Comparison of ENCODE assay signal across 1 cellular context in the genomic region with DNA sequence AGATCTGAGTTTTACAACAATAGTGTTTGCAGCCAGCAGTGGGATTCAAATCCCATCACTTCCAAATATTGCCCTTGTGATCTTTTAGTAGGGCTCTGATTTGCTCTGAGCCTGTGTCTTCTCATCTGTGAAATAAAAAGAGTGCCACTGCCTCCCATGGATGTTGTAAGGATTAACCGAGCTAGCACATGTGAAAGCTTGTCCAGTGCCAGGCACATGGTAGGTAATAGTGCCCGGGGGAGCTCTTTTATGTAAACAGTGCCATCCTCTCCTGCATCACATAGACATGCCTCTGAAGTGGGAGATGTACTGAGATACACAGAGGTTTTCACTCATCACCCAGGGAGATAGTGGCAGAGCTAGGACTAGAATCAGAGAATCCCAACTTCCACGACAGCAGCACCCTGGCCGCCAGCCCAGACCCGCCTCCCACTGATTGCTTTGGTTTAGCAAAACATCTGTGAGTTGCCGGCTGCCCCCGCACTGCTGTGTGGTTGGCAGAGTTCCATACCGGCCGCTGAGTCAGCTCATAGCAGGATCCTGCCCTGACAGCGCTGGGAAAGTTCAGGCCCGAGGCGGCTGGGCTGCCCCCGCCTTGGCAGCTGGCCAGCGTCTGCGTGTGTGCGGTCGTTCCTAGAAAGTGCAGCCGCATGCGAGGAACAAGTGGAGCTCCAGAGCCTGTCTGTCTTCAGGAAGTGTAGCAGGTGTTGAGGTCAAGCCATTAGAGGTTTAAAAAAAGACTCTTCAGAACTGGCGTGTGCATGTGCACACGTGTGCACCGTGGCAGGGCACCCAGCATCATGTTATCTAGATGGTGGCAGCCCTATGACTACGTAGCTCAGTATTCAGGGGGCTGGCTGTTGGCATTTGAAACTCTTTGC.
TF ChIP-seq lines count a peak whose summit lies in the region.

No MANE protein-coding gene starts in this region.

TF ChIP-seq in K562, 482 proteins besides CTCF, POLR2A, EP300 and RAD21 (continued from another document and continues in another):
- TF ChIP-seq, protein P1, sequence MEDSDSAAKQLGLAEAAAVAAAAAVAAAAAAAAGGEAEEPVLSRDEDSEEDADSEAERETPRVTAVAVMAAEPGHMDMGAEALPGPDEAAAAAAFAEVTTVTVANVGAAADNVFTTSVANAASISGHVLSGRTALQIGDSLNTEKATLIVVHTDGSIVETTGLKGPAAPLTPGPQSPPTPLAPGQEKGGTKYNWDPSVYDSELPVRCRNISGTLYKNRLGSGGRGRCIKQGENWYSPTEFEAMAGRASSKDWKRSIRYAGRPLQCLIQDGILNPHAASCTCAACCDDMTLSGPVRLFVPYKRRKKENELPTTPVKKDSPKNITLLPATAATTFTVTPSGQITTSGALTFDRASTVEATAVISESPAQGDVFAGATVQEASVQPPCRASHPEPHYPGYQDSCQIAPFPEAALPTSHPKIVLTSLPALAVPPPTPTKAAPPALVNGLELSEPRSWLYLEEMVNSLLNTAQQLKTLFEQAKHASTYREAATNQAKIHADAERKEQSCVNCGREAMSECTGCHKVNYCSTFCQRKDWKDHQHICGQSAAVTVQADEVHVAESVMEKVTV (CRISPR knock-in tag; IDR thresholded peaks at IDR 0.05), result no peak
- TF ChIP-seq ELF4 (CRISPR knock-in tag; IDR thresholded peaks at IDR 0.05) (no peak), SMARCB1 (IDR thresholded peaks at IDR 0.05; ENCODE audit: insufficient read length, low read depth) (no peak), CC2D1A (IDR thresholded peaks at IDR 0.05) (peak; percentile 98; the same call in 1 of the 2 replicates), LEF1 (IDR thresholded peaks at IDR 0.05) (peak; percentile 96), ZNF586 (CRISPR knock-in tag; conservative IDR thresholded peaks at IDR 0.05) (no peak), HDAC6 (IDR thresholded peaks at IDR 0.05; ENCODE audit: low read depth, low read length) (no peak), CEBPB (tag; IDR thresholded peaks at IDR 0.05) (no peak), SIN3A (IDR thresholded peaks at IDR 0.05; ENCODE audit: borderline replicate concordance in 2 of 2, control insufficient read depth in 1 of 2, low read depth in 2 of 2, low read length in 2 of 2) (peak; percentile 60 to 97), DPF2 (IDR thresholded peaks at IDR 0.05) (peak; percentile 97), PHF20 (IDR thresholded peaks at IDR 0.05; ENCODE audit: partially characterized antibody) (peak; percentile 75), BCL6 (CRISPR knock-in tag; IDR thresholded peaks at IDR 0.05) (peak; percentile 100), TAF9B (IDR thresholded peaks at IDR 0.05; ENCODE audit: partially characterized antibody) (peak; percentile 100), GABPA (tag; conservative IDR thresholded peaks at IDR 0.05; ENCODE audit: low read depth) (peak; percentile 68), ZNF75A (CRISPR knock-in tag; IDR thresholded peaks at IDR 0.05) (no peak), CBX1 (IDR thresholded peaks at IDR 0.05; ENCODE audit: low read depth) (peak; percentile 68; the same call in 1 of the 2 replicates), TBL1XR1 (IDR thresholded peaks at IDR 0.05; ENCODE audit: low read length in 2 of 2) (peak; percentile 97 to 100; a peak in 3 of 4 replicates), HDGF (IDR thresholded peaks at IDR 0.05) (no peak), PCBP2 (IDR thresholded peaks at IDR 0.05; ENCODE audit: low read depth, low read length, poor library complexity, severe bottlenecking) (no peak)
- TF ChIP-seq, protein P2, sequence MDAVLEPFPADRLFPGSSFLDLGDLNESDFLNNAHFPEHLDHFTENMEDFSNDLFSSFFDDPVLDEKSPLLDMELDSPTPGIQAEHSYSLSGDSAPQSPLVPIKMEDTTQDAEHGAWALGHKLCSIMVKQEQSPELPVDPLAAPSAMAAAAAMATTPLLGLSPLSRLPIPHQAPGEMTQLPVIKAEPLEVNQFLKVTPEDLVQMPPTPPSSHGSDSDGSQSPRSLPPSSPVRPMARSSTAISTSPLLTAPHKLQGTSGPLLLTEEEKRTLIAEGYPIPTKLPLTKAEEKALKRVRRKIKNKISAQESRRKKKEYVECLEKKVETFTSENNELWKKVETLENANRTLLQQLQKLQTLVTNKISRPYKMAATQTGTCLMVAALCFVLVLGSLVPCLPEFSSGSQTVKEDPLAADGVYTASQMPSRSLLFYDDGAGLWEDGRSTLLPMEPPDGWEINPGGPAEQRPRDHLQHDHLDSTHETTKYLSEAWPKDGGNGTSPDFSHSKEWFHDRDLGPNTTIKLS (IDR thresholded peaks at IDR 0.05; ENCODE audit: borderline replicate concordance, low read depth), result peak; percentile 88
- TF ChIP-seq, protein P3, sequence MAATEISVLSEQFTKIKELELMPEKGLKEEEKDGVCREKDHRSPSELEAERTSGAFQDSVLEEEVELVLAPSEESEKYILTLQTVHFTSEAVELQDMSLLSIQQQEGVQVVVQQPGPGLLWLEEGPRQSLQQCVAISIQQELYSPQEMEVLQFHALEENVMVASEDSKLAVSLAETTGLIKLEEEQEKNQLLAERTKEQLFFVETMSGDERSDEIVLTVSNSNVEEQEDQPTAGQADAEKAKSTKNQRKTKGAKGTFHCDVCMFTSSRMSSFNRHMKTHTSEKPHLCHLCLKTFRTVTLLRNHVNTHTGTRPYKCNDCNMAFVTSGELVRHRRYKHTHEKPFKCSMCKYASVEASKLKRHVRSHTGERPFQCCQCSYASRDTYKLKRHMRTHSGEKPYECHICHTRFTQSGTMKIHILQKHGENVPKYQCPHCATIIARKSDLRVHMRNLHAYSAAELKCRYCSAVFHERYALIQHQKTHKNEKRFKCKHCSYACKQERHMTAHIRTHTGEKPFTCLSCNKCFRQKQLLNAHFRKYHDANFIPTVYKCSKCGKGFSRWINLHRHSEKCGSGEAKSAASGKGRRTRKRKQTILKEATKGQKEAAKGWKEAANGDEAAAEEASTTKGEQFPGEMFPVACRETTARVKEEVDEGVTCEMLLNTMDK (IDR thresholded peaks at IDR 0.05; ENCODE audit: borderline replicate concordance, insufficient read depth, low read depth, low read length, poor library complexity, severe bottlenecking), result no peak
- TF ChIP-seq, protein P4, sequence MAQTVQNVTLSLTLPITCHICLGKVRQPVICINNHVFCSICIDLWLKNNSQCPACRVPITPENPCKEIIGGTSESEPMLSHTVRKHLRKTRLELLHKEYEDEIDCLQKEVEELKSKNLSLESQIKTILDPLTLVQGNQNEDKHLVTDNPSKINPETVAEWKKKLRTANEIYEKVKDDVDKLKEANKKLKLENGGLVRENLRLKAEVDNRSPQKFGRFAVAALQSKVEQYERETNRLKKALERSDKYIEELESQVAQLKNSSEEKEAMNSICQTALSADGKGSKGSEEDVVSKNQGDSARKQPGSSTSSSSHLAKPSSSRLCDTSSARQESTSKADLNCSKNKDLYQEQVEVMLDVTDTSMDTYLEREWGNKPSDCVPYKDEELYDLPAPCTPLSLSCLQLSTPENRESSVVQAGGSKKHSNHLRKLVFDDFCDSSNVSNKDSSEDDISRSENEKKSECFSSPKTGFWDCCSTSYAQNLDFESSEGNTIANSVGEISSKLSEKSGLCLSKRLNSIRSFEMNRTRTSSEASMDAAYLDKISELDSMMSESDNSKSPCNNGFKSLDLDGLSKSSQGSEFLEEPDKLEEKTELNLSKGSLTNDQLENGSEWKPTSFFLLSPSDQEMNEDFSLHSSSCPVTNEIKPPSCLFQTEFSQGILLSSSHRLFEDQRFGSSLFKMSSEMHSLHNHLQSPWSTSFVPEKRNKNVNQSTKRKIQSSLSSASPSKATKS (CRISPR knock-in tag; IDR thresholded peaks at IDR 0.05), result no peak
- TF ChIP-seq, protein P5, sequence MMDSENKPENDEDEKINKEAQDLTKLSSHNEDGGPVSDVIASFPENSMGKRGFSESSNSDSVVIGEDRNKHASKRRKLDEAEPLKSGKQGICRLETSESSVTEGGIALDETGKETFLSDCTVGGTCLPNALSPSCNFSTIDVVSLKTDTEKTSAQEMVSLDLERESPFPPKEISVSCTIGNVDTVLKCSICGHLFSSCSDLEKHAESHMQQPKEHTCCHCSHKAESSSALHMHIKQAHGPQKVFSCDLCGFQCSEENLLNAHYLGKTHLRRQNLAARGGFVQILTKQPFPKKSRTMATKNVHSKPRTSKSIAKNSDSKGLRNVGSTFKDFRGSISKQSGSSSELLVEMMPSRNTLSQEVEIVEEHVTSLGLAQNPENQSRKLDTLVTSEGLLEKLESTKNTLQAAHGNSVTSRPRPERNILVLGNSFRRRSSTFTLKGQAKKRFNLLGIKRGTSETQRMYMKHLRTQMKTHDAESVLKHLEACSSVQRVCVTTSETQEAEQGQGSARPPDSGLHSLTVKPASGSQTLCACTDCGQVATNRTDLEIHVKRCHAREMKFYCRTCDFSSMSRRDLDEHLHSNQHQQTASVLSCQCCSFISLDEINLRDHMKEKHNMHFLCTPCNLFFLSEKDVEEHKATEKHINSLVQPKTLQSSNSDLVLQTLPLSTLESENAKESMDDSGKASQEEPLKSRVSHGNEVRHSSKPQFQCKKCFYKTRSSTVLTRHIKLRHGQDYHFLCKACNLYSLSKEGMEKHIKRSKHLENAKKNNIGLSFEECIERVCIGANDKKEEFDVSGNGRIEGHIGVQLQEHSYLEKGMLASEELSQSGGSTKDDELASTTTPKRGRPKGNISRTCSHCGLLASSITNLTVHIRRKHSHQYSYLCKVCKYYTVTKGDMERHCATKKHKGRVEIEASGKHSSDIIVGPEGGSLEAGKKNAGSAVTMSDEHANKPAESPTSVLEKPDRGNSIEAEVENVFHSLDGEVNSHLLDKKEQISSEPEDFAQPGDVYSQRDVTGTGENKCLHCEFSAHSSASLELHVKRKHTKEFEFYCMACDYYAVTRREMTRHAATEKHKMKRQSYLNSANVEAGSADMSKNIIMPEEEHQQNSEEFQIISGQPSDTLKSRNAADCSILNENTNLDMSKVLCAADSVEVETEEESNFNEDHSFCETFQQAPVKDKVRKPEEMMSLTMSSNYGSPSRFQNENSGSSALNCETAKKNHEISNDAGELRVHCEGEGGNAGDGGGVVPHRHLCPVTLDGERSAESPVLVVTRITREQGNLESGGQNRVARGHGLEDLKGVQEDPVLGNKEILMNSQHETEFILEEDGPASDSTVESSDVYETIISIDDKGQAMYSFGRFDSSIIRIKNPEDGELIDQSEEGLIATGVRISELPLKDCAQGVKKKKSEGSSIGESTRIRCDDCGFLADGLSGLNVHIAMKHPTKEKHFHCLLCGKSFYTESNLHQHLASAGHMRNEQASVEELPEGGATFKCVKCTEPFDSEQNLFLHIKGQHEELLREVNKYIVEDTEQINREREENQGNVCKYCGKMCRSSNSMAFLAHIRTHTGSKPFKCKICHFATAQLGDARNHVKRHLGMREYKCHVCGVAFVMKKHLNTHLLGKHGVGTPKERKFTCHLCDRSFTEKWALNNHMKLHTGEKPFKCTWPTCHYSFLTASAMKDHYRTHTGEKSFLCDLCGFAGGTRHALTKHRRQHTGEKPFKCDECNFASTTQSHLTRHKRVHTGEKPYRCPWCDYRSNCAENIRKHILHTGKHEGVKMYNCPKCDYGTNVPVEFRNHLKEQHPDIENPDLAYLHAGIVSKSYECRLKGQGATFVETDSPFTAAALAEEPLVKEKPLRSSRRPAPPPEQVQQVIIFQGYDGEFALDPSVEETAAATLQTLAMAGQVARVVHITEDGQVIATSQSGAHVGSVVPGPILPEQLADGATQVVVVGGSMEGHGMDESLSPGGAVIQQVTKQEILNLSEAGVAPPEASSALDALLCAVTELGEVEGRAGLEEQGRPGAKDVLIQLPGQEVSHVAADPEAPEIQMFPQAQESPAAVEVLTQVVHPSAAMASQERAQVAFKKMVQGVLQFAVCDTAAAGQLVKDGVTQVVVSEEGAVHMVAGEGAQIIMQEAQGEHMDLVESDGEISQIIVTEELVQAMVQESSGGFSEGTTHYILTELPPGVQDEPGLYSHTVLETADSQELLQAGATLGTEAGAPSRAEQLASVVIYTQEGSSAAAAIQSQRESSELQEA (IDR thresholded peaks at IDR 0.05; ENCODE audit: low read depth), result no peak
- TF ChIP-seq, protein P6, sequence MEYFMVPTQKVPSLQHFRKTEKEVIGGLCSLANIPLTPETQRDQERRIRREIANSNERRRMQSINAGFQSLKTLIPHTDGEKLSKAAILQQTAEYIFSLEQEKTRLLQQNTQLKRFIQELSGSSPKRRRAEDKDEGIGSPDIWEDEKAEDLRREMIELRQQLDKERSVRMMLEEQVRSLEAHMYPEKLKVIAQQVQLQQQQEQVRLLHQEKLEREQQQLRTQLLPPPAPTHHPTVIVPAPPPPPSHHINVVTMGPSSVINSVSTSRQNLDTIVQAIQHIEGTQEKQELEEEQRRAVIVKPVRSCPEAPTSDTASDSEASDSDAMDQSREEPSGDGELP (CRISPR knock-in tag; IDR thresholded peaks at IDR 0.05; ENCODE audit: borderline replicate concordance), result peak; percentile 100
- TF ChIP-seq, protein P7, sequence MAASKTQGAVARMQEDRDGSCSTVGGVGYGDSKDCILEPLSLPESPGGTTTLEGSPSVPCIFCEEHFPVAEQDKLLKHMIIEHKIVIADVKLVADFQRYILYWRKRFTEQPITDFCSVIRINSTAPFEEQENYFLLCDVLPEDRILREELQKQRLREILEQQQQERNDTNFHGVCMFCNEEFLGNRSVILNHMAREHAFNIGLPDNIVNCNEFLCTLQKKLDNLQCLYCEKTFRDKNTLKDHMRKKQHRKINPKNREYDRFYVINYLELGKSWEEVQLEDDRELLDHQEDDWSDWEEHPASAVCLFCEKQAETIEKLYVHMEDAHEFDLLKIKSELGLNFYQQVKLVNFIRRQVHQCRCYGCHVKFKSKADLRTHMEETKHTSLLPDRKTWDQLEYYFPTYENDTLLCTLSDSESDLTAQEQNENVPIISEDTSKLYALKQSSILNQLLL (CRISPR knock-in tag; IDR thresholded peaks at IDR 0.05; ENCODE audit: borderline replicate concordance), result no peak
- TF ChIP-seq, protein P8, sequence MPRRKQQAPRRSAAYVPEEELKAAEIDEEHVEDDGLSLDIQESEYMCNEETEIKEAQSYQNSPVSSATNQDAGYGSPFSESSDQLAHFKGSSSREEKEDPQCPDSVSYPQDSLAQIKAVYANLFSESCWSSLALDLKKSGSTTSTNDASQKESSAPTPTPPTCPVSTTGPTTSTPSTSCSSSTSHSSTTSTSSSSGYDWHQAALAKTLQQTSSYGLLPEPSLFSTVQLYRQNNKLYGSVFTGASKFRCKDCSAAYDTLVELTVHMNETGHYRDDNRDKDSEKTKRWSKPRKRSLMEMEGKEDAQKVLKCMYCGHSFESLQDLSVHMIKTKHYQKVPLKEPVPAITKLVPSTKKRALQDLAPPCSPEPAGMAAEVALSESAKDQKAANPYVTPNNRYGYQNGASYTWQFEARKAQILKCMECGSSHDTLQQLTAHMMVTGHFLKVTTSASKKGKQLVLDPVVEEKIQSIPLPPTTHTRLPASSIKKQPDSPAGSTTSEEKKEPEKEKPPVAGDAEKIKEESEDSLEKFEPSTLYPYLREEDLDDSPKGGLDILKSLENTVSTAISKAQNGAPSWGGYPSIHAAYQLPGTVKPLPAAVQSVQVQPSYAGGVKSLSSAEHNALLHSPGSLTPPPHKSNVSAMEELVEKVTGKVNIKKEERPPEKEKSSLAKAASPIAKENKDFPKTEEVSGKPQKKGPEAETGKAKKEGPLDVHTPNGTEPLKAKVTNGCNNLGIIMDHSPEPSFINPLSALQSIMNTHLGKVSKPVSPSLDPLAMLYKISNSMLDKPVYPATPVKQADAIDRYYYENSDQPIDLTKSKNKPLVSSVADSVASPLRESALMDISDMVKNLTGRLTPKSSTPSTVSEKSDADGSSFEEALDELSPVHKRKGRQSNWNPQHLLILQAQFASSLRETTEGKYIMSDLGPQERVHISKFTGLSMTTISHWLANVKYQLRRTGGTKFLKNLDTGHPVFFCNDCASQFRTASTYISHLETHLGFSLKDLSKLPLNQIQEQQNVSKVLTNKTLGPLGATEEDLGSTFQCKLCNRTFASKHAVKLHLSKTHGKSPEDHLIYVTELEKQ (CRISPR knock-in tag; IDR thresholded peaks at IDR 0.05), result no peak
- TF ChIP-seq, protein P9, sequence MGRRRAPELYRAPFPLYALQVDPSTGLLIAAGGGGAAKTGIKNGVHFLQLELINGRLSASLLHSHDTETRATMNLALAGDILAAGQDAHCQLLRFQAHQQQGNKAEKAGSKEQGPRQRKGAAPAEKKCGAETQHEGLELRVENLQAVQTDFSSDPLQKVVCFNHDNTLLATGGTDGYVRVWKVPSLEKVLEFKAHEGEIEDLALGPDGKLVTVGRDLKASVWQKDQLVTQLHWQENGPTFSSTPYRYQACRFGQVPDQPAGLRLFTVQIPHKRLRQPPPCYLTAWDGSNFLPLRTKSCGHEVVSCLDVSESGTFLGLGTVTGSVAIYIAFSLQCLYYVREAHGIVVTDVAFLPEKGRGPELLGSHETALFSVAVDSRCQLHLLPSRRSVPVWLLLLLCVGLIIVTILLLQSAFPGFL (CRISPR knock-in tag; IDR thresholded peaks at IDR 0.05), result no peak
